11 cellular contexts compared by ENCODE assay signal in genomic region chr10:124619802-124620490, GRCh38.
DNase-seq lines count a peak whose midpoint lies in the region; ATAC-seq and TF ChIP-seq lines count a peak whose summit lies in the region.
"Had no signal": no experiment of that assay in that cellular context is flagged by ENCODE, and none has a peak within 500 bp of the region (broad histone marks: within the 10 kb centered on the region; RNA-seq: fewer than 3 reads in every experiment).

No MANE protein-coding gene starts in this region.

- no peaks in the 10 kb centered on the region for H4K20me1 ChIP-seq in PC-3 (ENCODE audit: low read length)

- H2AFZ ChIP-seq in PC-3 (ENCODE audit: low read length), result no peak overlapping the region

- no peaks in the 10 kb centered on the region for H3F3A ChIP-seq in PC-3 (ENCODE audit: low read length, unreplicated experiment)

- intact Hi-C loops in spleen (cut with DNase I; ENCODE audit: low total_unique reads) (loop anchor here (10.0 kb wide), 1 partner anchor 75 kb away; no protein-coding TSS in a partner anchor), PC-3 (cut with micrococcal nuclease) (no loop called here)

- WGBS in spleen, 5 donors, result 60 to 64% (median 62%) methylated on average over 24 to 26 of the region's 26 CpGs

- H3K27me3 ChIP-seq in spleen (replicated peaks in 1 of 7) (no peaks in the 10 kb centered on the region), PC-3 (ENCODE audit: low read length) (no peaks in the 10 kb centered on the region)

- BruUV-seq in PC-3 (replicated peaks; lab: Mats Ljungman, UMichigan), result no TSS peak

- H3K27ac ChIP-seq in spleen (peak overlapping the region; percentile 56 to 88 (median 73)), PC-3 (ENCODE audit: low read length) (no peak overlapping the region)

- CTCF ChIA-PET in T-cell (lab: Charles Lee), result interaction anchor here (0.6 to 1.0 kb wide), 2 partner anchors 8 to 73 kb away, joined by 3 to 7 read pairs; no protein-coding TSS in a partner anchor
- CTCF ChIA-PET in PC-3 (lab: Charles Lee), result no interaction called here

- peak overlapping the region in 1 of 3 donors; percentile 56 for H3K4me3 Mint-ChIP-seq in T-cell

- H3K79me2 ChIP-seq in PC-3 (ENCODE audit: low read length), result no peaks in the 10 kb centered on the region

- no peaks in the 10 kb centered on the region for H3K27me3 Mint-ChIP-seq in T-cell

- H3K9me3 Mint-ChIP-seq in T-cell, result no peaks in the 10 kb centered on the region

- H3K9me3 ChIP-seq in spleen, result no peaks in the 10 kb centered on the region
- H3K9me3 ChIP-seq in PC-3 (ENCODE audit: low read length), result no peaks in the 10 kb centered on the region

- peak overlapping the region; percentile 88 to 90 for H3K27ac Mint-ChIP-seq in T-cell

- H3K9ac ChIP-seq in PC-3 (ENCODE audit: low read length), result no peak overlapping the region

- POLR2A ChIA-PET in T-cell (lab: Charles Lee) (interaction anchor here in 1 of 2 donors (0.5 kb wide), 1 partner anchor 1124 kb away, joined by 3 read pairs; no protein-coding TSS in a partner anchor), PC-3 (lab: Charles Lee; ENCODE audit: unreplicated experiment) (no interaction called here)

- H3K4me1 ChIP-seq in spleen (peaks cover 36 to 100% (median 87%) of the 10 kb centered on the region in 6 donors), PC-3 (ENCODE audit: insufficient read depth, low read length) (no peaks in the 10 kb centered on the region)

- peaks cover 0 to 90% (median 22%) of the 10 kb centered on the region in 6 donors for H3K36me3 ChIP-seq in spleen
- H3K36me3 ChIP-seq in PC-3 (ENCODE audit: low read depth, low read length), result no peaks in the 10 kb centered on the region

- H3K4me2 ChIP-seq in PC-3 (ENCODE audit: low read length), result no peak overlapping the region

- TF ChIP-seq POLR2A in spleen (IDR thresholded peaks at IDR 0.05), result no peak

- peak; percentile 64 for ATAC-seq in GM18867 (IDR thresholded peaks at IDR 0.05; ENCODE audit: unreplicated experiment)
- peak; percentile 47 for ATAC-seq in HG02759 (IDR thresholded peaks at IDR 0.05; ENCODE audit: unreplicated experiment)
- ATAC-seq in T-cell (replicated peaks in 1 of 4), result no peak
- ATAC-seq in PC-3, result no peak
- ATAC-seq: HCT116 had no signal

- peaks cover 19% of the 10 kb centered on the region for H3K36me3 Mint-ChIP-seq in T-cell

- no peak for DNase-seq in T-cell
- no peak for DNase-seq in spleen
- no peak for DNase-seq in PC-3
- DNase-seq in NCI-H510A (lab: John Stamatoyannopoulos, UW), result no peak
- no peak for DNase-seq in GM03348 (ENCODE audit: low spot score)
- no peak for DNase-seq in stimulated activated naive CD4-positive, alpha-beta T cell (lab: John Stamatoyannopoulos, UW)
- DNase-seq: NCI-H1048, posterior cingulate gyrus had no signal

- H3K4me3 ChIP-seq in spleen, result peak overlapping the region in 1 of 8 donors; percentile 50
- no peak overlapping the region for H3K4me3 ChIP-seq in PC-3 (ENCODE audit: low read length)

- TF ChIP-seq CTCF in spleen (IDR thresholded peaks at IDR 0.05 in 8 of 11, conservative IDR thresholded peaks at IDR 0.05 in 3 of 11) (no peak), PC-3 (conservative IDR thresholded peaks at IDR 0.05; ENCODE audit: low read depth, low read length) (no peak)

- H3K4me1 Mint-ChIP-seq in T-cell, result peaks cover 21 to 61% (median 38%) of the 10 kb centered on the region in 3 donors

- H3K9me2 ChIP-seq in PC-3 (replicated peaks; ENCODE audit: low read length), result no peaks in the 10 kb centered on the region

Comparison
In these comparisons a context has a peak if more than half of its experiments do, and no peak if none do; other contexts are left out.
1. ATAC-seq: peak in GM18867 (single experiment) and HG02759 (single experiment); none in T-cell (0 of 4) and PC-3 (single experiment).